In the genomic region with DNA sequence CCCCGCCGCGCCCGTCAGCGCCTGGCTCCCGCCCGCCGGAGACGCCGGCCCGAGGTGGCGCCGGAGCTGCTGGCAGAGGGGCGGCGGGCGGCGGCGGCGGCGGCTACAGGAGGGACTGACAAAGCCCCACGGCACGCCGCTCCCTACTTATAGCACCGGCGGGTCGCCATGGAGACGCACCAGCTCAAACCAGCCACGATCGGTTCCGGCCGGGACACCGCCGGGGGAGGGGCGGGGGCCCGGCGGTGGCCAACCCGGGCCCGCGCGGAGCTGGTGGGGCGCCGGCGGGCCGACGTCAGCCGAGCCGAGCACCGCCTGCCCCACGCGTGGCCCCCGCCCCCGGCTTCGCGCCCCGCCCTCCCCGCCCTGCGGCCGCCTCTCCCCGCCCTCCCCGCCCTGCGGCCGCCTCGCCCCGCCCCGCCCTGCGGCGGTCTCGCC, we compare ENCODE assay signal across 8 cellular contexts. TPM values are rescaled to one million over a fixed set of nuclear protein-coding genes. Genes with fewer than 3 reads are reported as not detected.
DNase-seq lines count a peak whose midpoint lies in the region; ATAC-seq, FAIRE-seq and TF ChIP-seq lines count a peak whose summit lies in the region.

ODC1 (minus strand) TSS at position 120 of the 438 bp plus-strand sequence. CDS start 3,295 bp downstream, outside the sequence.

- no peaks in the 10 kb centered on the region for H3K9me3 Mint-ChIP-seq in activated B cell treated with CpG ODN at 0.5 μM for 24 hours

- H3K27me3 ChIP-seq in AG04450 (ENCODE audit: control insufficient read depth, insufficient read depth, low read length) = no peaks in the 10 kb centered on the region

- POLR2A ChIA-PET in AG04450 (lab: Yijun Ruan, JAX) (interaction anchor here (0.5 to 1.7 kb wide), 12 partner anchors 9 to 391 kb away, joined by 3 to 9 read pairs (median 4); no protein-coding TSS in a partner anchor), activated B cell treated with CpG ODN at 0.5 μM for 24 hours (lab: Charles Lee) (interaction anchor here (0.6 to 5.3 kb wide), 22 partner anchors 8 to 818 kb away, joined by 3 to 70 read pairs (median 4); partner anchors contain the start of genes HPCAL1, KLF11, NOL10 and PDIA6)

- H3K9ac ChIP-seq in kidney (ENCODE audit: low read length in 2 of 2) = peak within 1 kb of the TSS; percentile 45 to 84

- ATAC-seq in GM19025 (IDR thresholded peaks at IDR 0.05; ENCODE audit: low read depth, unreplicated experiment) (peak; percentile 75), HG03280 (IDR thresholded peaks at IDR 0.05; ENCODE audit: unreplicated experiment) (peak; percentile 74), activated B cell treated with CpG ODN at 0.5 μM for 24 hours (ENCODE audit: low read depth) (peak; percentile 80)

- TF ChIP-seq CTCF in AG04450 (IDR thresholded peaks at IDR 0.05; ENCODE audit: low read depth, low read length) = no peak
- TF ChIP-seq CTCF in activated B cell treated with CpG ODN at 0.5 μM for 24 hours (IDR thresholded peaks at IDR 0.05) = no peak
- no peak for TF ChIP-seq CTCF in kidney (IDR thresholded peaks at IDR 0.05; ENCODE audit: borderline replicate concordance, extremely low read depth, insufficient read depth)

- H3K4me1 Mint-ChIP-seq in activated B cell treated with CpG ODN at 0.5 μM for 24 hours = peaks cover 44% of the 10 kb centered on the region

- H3K27ac Mint-ChIP-seq in activated B cell treated with CpG ODN at 0.5 μM for 24 hours = peak within 1 kb of the TSS; percentile 85

- no peaks in the 10 kb centered on the region for H3K27me3 Mint-ChIP-seq in activated B cell treated with CpG ODN at 0.5 μM for 24 hours

- peaks cover 3% of the 10 kb centered on the region; the same call in 1 of the 2 replicates for H3K9me3 ChIP-seq in AG04450 (ENCODE audit: control insufficient read depth, insufficient read depth, low read length)
- H3K9me3 ChIP-seq in kidney (ENCODE audit: control insufficient read depth in 1 of 2, low read length in 2 of 2) = no peaks in the 10 kb centered on the region

- peak within 1 kb of the TSS; percentile 85 for H3K4me3 Mint-ChIP-seq in activated B cell treated with CpG ODN at 0.5 μM for 24 hours

- peaks cover 28% of the 10 kb centered on the region for H3K36me3 Mint-ChIP-seq in activated B cell treated with CpG ODN at 0.5 μM for 24 hours (ENCODE audit: low read depth)

- peaks cover 10 to 11% of the 10 kb centered on the region in 2 donors for H3K4me1 ChIP-seq in kidney (ENCODE audit: control insufficient read depth in 1 of 2, insufficient read depth in 1 of 2, low read depth in 1 of 2, low read length in 2 of 2)

- H3K27ac ChIP-seq in AG04450 (ENCODE audit: low read depth, low read length) = peak within 1 kb of the TSS; percentile 83
- H3K27ac ChIP-seq in caudate nucleus (ENCODE audit: low read depth, low read length) = peak within 1 kb of the TSS; percentile 83
- H3K27ac ChIP-seq in kidney (ENCODE audit: low read depth in 2 of 2, low read length in 2 of 2) = peak within 1 kb of the TSS; percentile 94

- H3K4me3 ChIP-seq in AG04450 (ENCODE audit: low read depth, low read length) = peak within 1 kb of the TSS; percentile 72
- peak within 1 kb of the TSS; percentile 76 to 81 for H3K4me3 ChIP-seq in kidney (ENCODE audit: low read length in 2 of 2)

- peaks cover 12 to 17% of the 10 kb centered on the region in 2 donors for H3K36me3 ChIP-seq in kidney (ENCODE audit: control insufficient read depth in 1 of 2, insufficient read depth in 2 of 2, low read length in 2 of 2)

- CTCF ChIA-PET in AG04450 (lab: Charles Lee) (interaction anchor here (0.6 to 4.3 kb wide), 4 partner anchors 39 to 375 kb away, joined by 3 to 25 read pairs (median 6); no protein-coding TSS in a partner anchor), activated B cell treated with CpG ODN at 0.5 μM for 24 hours (lab: Charles Lee) (interaction anchor here (0.7 to 4.3 kb wide), 3 partner anchors 13 to 74 kb away, joined by 5 to 22 read pairs (median 6); no protein-coding TSS in a partner anchor)

- intact Hi-C loops in activated B cell treated with CpG ODN at 0.5 μM for 24 hours (cut with micrococcal nuclease) = loop anchor here (1.0 to 10.0 kb wide), 14 partner anchors 38 to 1304 kb away; partner anchors contain the start of genes ADAM17, GRHL1, HPCAL1 and PDIA6
- intact Hi-C loops in kidney (cut with DNase I) = no loop called here

- peak; percentile 75 for DNase-seq in AG04450 (ENCODE audit: low read depth, low spot score)
- peak; percentile 99 for DNase-seq in NCI-H345 (lab: John Stamatoyannopoulos, UW)
- DNase-seq in activated B cell treated with CpG ODN at 0.5 μM for 24 hours = peak; percentile 98
- peak; percentile 19 to 99 (median 90) for DNase-seq in caudate nucleus (lab: John Stamatoyannopoulos, UW)
- DNase-seq in kidney = peak; percentile 99
- peak; percentile 99 for DNase-seq in stimulated activated CD4-positive, alpha-beta T cell treated with anti-CD3 and anti-CD28 coated beads, Interleukin-15, amount 100 ng/mL, for 24 hours

- no peak for FAIRE-seq in kidney (lab: Jason Lieb, UNC)

RNA-seq across cellular contexts. Expression of gene ODC1, which starts in this region (rescaled TPM):
- polyA plus RNA-seq in AG04450 (2011; rRNA removed) (143 and 168 TPM in 2 replicates), kidney (ENCODE audit: insufficient read depth, low read depth, low replicate concordance) (94.4 TPM)
- polyA minus RNA-seq in AG04450 (2011; rRNA and poly(A)+ RNA removed) = 92.7 and 98.7 TPM in 2 replicates
- total RNA-seq in activated B cell treated with CpG ODN at 0.5 μM for 24 hours (192 and 200 TPM in 2 replicates), kidney (97.5 TPM)

Comparison
In these comparisons a context has a peak if more than half of its experiments do, and no peak if none do; other contexts are left out.
1. Peak in every context shown above with its lines: DNase-seq, ATAC-seq, H3K4me3 ChIP-seq and H3K27ac ChIP-seq.